Comparison of ENCODE assay signal across 28 cellular contexts in the genomic region with DNA sequence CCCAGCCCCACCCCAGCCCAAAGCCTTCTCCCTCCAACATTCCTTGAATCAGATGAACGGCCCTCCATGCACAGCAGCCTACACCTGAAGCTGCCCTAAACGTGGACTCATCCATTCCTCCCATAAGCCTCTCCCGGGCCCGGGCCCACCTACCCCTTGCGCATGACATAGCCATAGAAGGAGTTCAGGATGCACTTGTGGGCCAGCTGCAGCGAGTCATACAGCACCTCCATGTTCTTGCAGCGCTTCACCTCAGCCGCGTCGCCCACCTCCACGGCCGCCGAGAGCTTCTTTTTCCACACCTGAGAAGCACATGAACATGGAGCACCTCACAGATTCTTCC. TPM values are rescaled to one million over a fixed set of nuclear protein-coding genes. Genes with fewer than 3 reads are reported as not detected.
"Had no signal": no experiment of that assay in that cellular context is flagged by ENCODE, and none has a peak within 500 bp of the region (broad histone marks: within the 10 kb centered on the region; RNA-seq: fewer than 3 reads in every experiment).

No MANE protein-coding gene starts in this region.

- H3K4me1 Mint-ChIP-seq: activated T-helper 17 cell treated with anti-CD3 and anti-CD28 coated beads, Interleukin-2, amount 50 U/mL, for 72 hours; brain had no signal

- H3K9me3 ChIP-seq: Peyer's patch, SJCRH30, SK-N-SH had no signal

- H3K4me1 ChIP-seq: Peyer's patch, SJCRH30 had no signal

- ATAC-seq: activated CD8-positive, alpha-beta T cell treated with anti-CD3 and anti-CD28 coated beads, Interleukin-2, amount 10 ng/mL, durations not matched to agents 7 days and 5 days; activated T-helper 17 cell treated with anti-CD3 and anti-CD28 coated beads, Interleukin-2, amount 50 U/mL, for 72 hours had no signal

- H3K27ac Mint-ChIP-seq: activated T-helper 17 cell treated with anti-CD3 and anti-CD28 coated beads, Interleukin-2, amount 50 U/mL, for 72 hours; brain had no signal

- H3K27me3 Mint-ChIP-seq: activated T-helper 17 cell treated with anti-CD3 and anti-CD28 coated beads, Interleukin-2, amount 50 U/mL, for 72 hours; central memory CD8-positive, alpha-beta T cell had no signal

- H3K4me3 Mint-ChIP-seq: activated CD8-positive, alpha-beta T cell treated with anti-CD3 and anti-CD28 coated beads, Interleukin-2, amount 10 ng/mL, durations not matched to agents 7 days and 5 days; activated T-helper 17 cell treated with anti-CD3 and anti-CD28 coated beads, Interleukin-2, amount 50 U/mL, for 72 hours; brain; central memory CD8-positive, alpha-beta T cell had no signal

- DNase-seq: activated CD4-positive, alpha-beta T cell treated with anti-CD3 and anti-CD28 coated beads for 48 hours; activated CD4-positive, alpha-beta T cell treated with anti-CD3 and anti-CD28 coated beads, Interleukin-2, amount 50 U/mL, for 4 hours; activated CD4-positive, CD25-positive, alpha-beta regulatory T cell treated with anti-CD3 and anti-CD28 coated beads, Interleukin-2, amount 50 U/mL, for 72 hours; activated CD8-positive, alpha-beta memory T cell treated with anti-CD3 and anti-CD28 coated beads, Interleukin-2, amount 50 U/mL, for 48 hours; activated CD8-positive, alpha-beta T cell treated with anti-CD3 and anti-CD28 coated beads, Interleukin-2, amount 10 ng/mL, durations not matched to agents 7 days and 5 days; activated naive CD4-positive, alpha-beta T cell treated with anti-CD3 and anti-CD28 coated beads, Interleukin-2, amount 50 U/mL, for 16 hours; activated T-cell treated with anti-CD3 and anti-CD28 coated beads, Interleukin-2, amount 50 U/mL, for 1 hour; amniotic stem cell; NCI-H1092 treated with DMSO at 0.1 percent for 48 hours; NCI-H1417 treated with DMSO at 0.1 percent for 48 hours; NCI-H1694; NCI-H2029; NCI-H2107; NCI-H345; NCI-H510A; NCI-H526 treated with DMSO at 0.1 percent for 48 hours; Right ventricle myocardium superior; SJCRH30; SK-N-SH; T-helper 1 cell had no signal

- H3K4me2 ChIP-seq: KMS-11, SK-N-SH had no signal

- H3K27ac ChIP-seq: KMS-11, Peyer's patch, RWPE1, SJCRH30 had no signal

- H3K27me3 ChIP-seq: Peyer's patch, SJCRH30 had no signal

- H3K9me3 Mint-ChIP-seq: activated T-helper 17 cell treated with anti-CD3 and anti-CD28 coated beads, Interleukin-2, amount 50 U/mL, for 72 hours; brain; central memory CD8-positive, alpha-beta T cell had no signal

- H3K9ac ChIP-seq: KMS-11, SK-N-SH had no signal

- H3K4me3 ChIP-seq: Peyer's patch, SJCRH30 had no signal

RNA-seq across cellular contexts. Expression of gene P2RX2, which starts 46.5 kb away (rescaled TPM):
- total RNA-seq: activated CD8-positive, alpha-beta T cell treated with anti-CD3 and anti-CD28 coated beads, Interleukin-2, amount 10 ng/mL, durations not matched to agents 7 days and 5 days; activated T-helper 17 cell treated with anti-CD3 and anti-CD28 coated beads, Interleukin-2, amount 50 U/mL, for 72 hours; astrocyte; MCF 10A; Right ventricle myocardium superior; SJCRH30 had no signal

RNA-seq across cellular contexts. Expression of gene LRCOL1, which starts 54.7 kb away (rescaled TPM):
- total RNA-seq: activated CD8-positive, alpha-beta T cell treated with anti-CD3 and anti-CD28 coated beads, Interleukin-2, amount 10 ng/mL, durations not matched to agents 7 days and 5 days; activated T-helper 17 cell treated with anti-CD3 and anti-CD28 coated beads, Interleukin-2, amount 50 U/mL, for 72 hours; astrocyte; MCF 10A; Peyer's patch; Right ventricle myocardium superior; SJCRH30 had no signal
